15 cellular contexts compared by ENCODE assay signal in genomic region chr3:39409514-39410136, GRCh38. TPM values are rescaled to one million over a fixed set of nuclear protein-coding genes. Genes with fewer than 3 reads are reported as not detected.
DNase-seq lines count a peak whose midpoint lies in the region; ATAC-seq, FAIRE-seq and TF ChIP-seq lines count a peak whose summit lies in the region.
"Had no signal": no experiment of that assay in that cellular context is flagged by ENCODE, and none has a peak within 500 bp of the region (broad histone marks: within the 10 kb centered on the region; RNA-seq: fewer than 3 reads in every experiment).

No MANE protein-coding gene starts in this region.

- H2AFZ ChIP-seq in K562 (ENCODE audit: low read depth, low read length) (no peak overlapping the region), osteoblast (ENCODE audit: low read length) (no peak overlapping the region)

- no peak for TF ChIP-seq EP300 in K562 (IDR thresholded peaks at IDR 0.05; ENCODE audit: low read length)

- CTCF ChIA-PET in K562 (lab: Yijun Ruan, JAX; ENCODE audit: low intra/inter-chr PET ratio): no interaction called here

- no TSS peak for BruUV-seq in K562 (replicated peaks; lab: Mats Ljungman, UMichigan)

- H3K27ac Mint-ChIP-seq in T-helper 1 cell treated with Interleukin-12 subunit alpha and Interleukin-12 subunit beta and Interleukin-4 antibody, amounts not matched to agents 30 μg/mL and 1 μg/mL, for 36 hours: no peak overlapping the region

- peak overlapping the region; percentile 98 for H3K4me3 ChIP-seq in NB4 (ENCODE audit: low read depth, low read length)
- H3K4me3 ChIP-seq in K562: peak overlapping the region; percentile 1; the same call in 1 of the 2 replicates
- H3K4me3 ChIP-seq in osteoblast (ENCODE audit: insufficient read depth, low read length): no peak overlapping the region
- H3K4me3 ChIP-seq in tibial artery: no peak overlapping the region
- H3K4me3 ChIP-seq: gastroesophageal sphincter, lung, right atrium auricular region had no signal

- H3K27me3 Mint-ChIP-seq in T-helper 1 cell treated with Interleukin-12 subunit alpha and Interleukin-12 subunit beta and Interleukin-4 antibody, amounts not matched to agents 30 μg/mL and 1 μg/mL, for 36 hours (ENCODE audit: low read depth): no peaks in the 10 kb centered on the region

- no peak for TF ChIP-seq POLR2A in NB4 (IDR thresholded peaks at IDR 0.05; ENCODE audit: extremely low read depth, insufficient read length)
- peak; percentile 52; the same call in 1 of the 2 replicates for TF ChIP-seq POLR2A in K562 (conservative IDR thresholded peaks at IDR 0.05)

- DNase-seq in T-helper 1 cell (no peak), NB4 (ENCODE audit: low read depth) (no peak), K562 (ENCODE audit: extremely low read depth in 1 of 4, low spot score in 3 of 4) (no peak), osteoblast (ENCODE audit: insufficient read length, low spot score, missing footprints) (peak; percentile 44), tibial artery (no peak), NCI-H1930 (lab: John Stamatoyannopoulos, UW) (no peak), A172 (ENCODE audit: low spot score) (no peak)
- DNase-seq: NCI-H2081 had no signal

- H3K9me3 Mint-ChIP-seq in T-helper 1 cell treated with Interleukin-12 subunit alpha and Interleukin-12 subunit beta and Interleukin-4 antibody, amounts not matched to agents 30 μg/mL and 1 μg/mL, for 36 hours: no peaks in the 10 kb centered on the region

- peak overlapping the region; percentile 84 to 94 for H3K9ac ChIP-seq in K562 (ENCODE audit: insufficient read depth in 1 of 2, low read depth in 2 of 2, low read length in 2 of 2)

- H3K4me2 ChIP-seq in K562 (ENCODE audit: insufficient read depth, low read length): peak overlapping the region; percentile 56; the same call in 1 of the 2 replicates
- H3K4me2 ChIP-seq in osteoblast (ENCODE audit: insufficient read depth, low read length): peak overlapping the region; percentile 56

- H3K27me3 ChIP-seq in K562 (ENCODE audit: control insufficient read depth in 2 of 2, insufficient read depth in 2 of 2, low read length in 2 of 2) (no peaks in the 10 kb centered on the region), osteoblast (ENCODE audit: insufficient read depth, low read length) (no peaks in the 10 kb centered on the region), tibial artery (no peaks in the 10 kb centered on the region)
- H3K27me3 ChIP-seq: gastroesophageal sphincter, right atrium auricular region had no signal

- H3K4me3 Mint-ChIP-seq in T-helper 1 cell treated with Interleukin-12 subunit alpha and Interleukin-12 subunit beta and Interleukin-4 antibody, amounts not matched to agents 30 μg/mL and 1 μg/mL, for 36 hours: peak overlapping the region; percentile 44

- in situ Hi-C loops in K562 (cut with MboI): loop anchor here (10.0 to 25.0 kb wide), 2 partner anchors 895 to 1053 kb away; partner anchors contain the start of genes EIF1B and RPL14

- peaks cover 59% of the 10 kb centered on the region for H3K36me3 Mint-ChIP-seq in T-helper 1 cell treated with Interleukin-12 subunit alpha and Interleukin-12 subunit beta and Interleukin-4 antibody, amounts not matched to agents 30 μg/mL and 1 μg/mL, for 36 hours (ENCODE audit: low read depth)

- H3K4me1 Mint-ChIP-seq in T-helper 1 cell treated with Interleukin-12 subunit alpha and Interleukin-12 subunit beta and Interleukin-4 antibody, amounts not matched to agents 30 μg/mL and 1 μg/mL, for 36 hours (ENCODE audit: low read depth): peaks cover 34% of the 10 kb centered on the region

- POLR2A ChIA-PET in K562 (lab: Yijun Ruan, JAX): interaction anchor here (0.6 to 5.9 kb wide), 7 partner anchors 14 to 119 kb away, joined by 3 to 45 read pairs (median 3); no protein-coding TSS in a partner anchor

- H3K27ac ChIP-seq in K562 (ENCODE audit: extremely low read depth, low read depth, low read length) (peak overlapping the region; percentile 50), osteoblast (ENCODE audit: low read depth, low read length) (peak overlapping the region; percentile 19), tibial artery (no peak overlapping the region)
- H3K27ac ChIP-seq: gastroesophageal sphincter, right atrium auricular region had no signal

- intact Hi-C loops in K562 (cut with micrococcal nuclease) (loop anchor here (5.0 to 10.0 kb wide), 3 partner anchors 33 to 895 kb away; partner anchors contain the start of gene EIF1B), tibial artery (cut with DNase I; ENCODE audit: low total_unique reads) (no loop called here)

- TF ChIP-seq CTCF in NB4 (IDR thresholded peaks at IDR 0.05; ENCODE audit: low read depth, low read length) (no peak), K562 (IDR thresholded peaks at IDR 0.05 in 2 of 3, conservative IDR thresholded peaks at IDR 0.05 in 1 of 3; ENCODE audit: insufficient read depth in 2 of 3, low read depth in 1 of 3, low read length in 3 of 3) (no peak), osteoblast (IDR thresholded peaks at IDR 0.05; ENCODE audit: extremely low read depth, low read depth, low read length) (no peak), tibial artery (IDR thresholded peaks at IDR 0.05) (no peak)

- no peaks in the 10 kb centered on the region for H3K9me1 ChIP-seq in K562 (ENCODE audit: control insufficient read depth, insufficient read depth, low read length)

- peaks cover 18 to 29% of the 10 kb centered on the region in 2 experiments; a peak in 4 of 5 replicates for H3K4me1 ChIP-seq in K562 (replicated peaks in 1 of 2; ENCODE audit: control insufficient read depth in 2 of 2, insufficient read depth in 2 of 2, low read length in 2 of 2)
- H3K4me1 ChIP-seq in osteoblast (ENCODE audit: insufficient read depth, low read length): peaks cover 31% of the 10 kb centered on the region
- peaks cover 0 to 27% (median 16%) of the 10 kb centered on the region in 4 donors for H3K4me1 ChIP-seq in tibial artery

- peaks cover 62% of the 10 kb centered on the region for H3K79me2 ChIP-seq in K562 (ENCODE audit: control insufficient read depth, insufficient read depth, low read length)
- peaks cover 41% of the 10 kb centered on the region for H3K79me2 ChIP-seq in osteoblast (ENCODE audit: insufficient read depth, low read length)

- no peak for TF ChIP-seq RAD21 in K562 (CRISPR knock-in tag; conservative IDR thresholded peaks at IDR 0.05 in 1 of 2, IDR thresholded peaks at IDR 0.05 in 1 of 2)

- H4K20me1 ChIP-seq in K562 (replicated peaks; ENCODE audit: control insufficient read depth, insufficient read depth, low read length) (peaks cover 43% of the 10 kb centered on the region), osteoblast (ENCODE audit: insufficient read depth, low read length) (peaks cover 41% of the 10 kb centered on the region)

- no peak for FAIRE-seq in K562 (lab: Jason Lieb, UNC)
- FAIRE-seq: A204.1 had no signal

- no peak for ATAC-seq in K562
- ATAC-seq: gastroesophageal sphincter had no signal

- 78% methylated on average over 7 of the region's 7 CpGs for WGBS in K562 (ENCODE audit: insufficient coverage, low coverage, missing lambda C conversion rate)

- H3K9me3 ChIP-seq in K562 (replicated peaks; ENCODE audit: control insufficient read depth, insufficient read depth, low read depth, low read length): no peaks in the 10 kb centered on the region
- H3K9me3 ChIP-seq in osteoblast (ENCODE audit: low read depth, low read length): no peaks in the 10 kb centered on the region
- H3K9me3 ChIP-seq in tibial artery: no peaks in the 10 kb centered on the region
- H3K9me3 ChIP-seq: gastroesophageal sphincter, right atrium auricular region had no signal

- H3K36me3 ChIP-seq in K562 (ENCODE audit: control insufficient read depth, insufficient read depth, low read length) (peaks cover 74% of the 10 kb centered on the region), osteoblast (ENCODE audit: insufficient read depth, low read length) (peaks cover 65% of the 10 kb centered on the region), tibial artery (peaks cover 47 to 64% (median 53%) of the 10 kb centered on the region in 3 donors)

RNA-seq across cellular contexts. Expression of gene RPSA, which starts 3.1 kb away (rescaled TPM):
- 667 and 738 TPM in 2 replicates for total RNA-seq in K562 (2011; cell fraction: chromatin; rRNA removed; ENCODE audit: low replicate concordance)
- 932 and 1,080 TPM in 2 replicates for total RNA-seq in K562 (2011; cell fraction: nucleolus; rRNA removed)
- total RNA-seq in K562 (2011; cell fraction: nucleoplasm; rRNA removed): 1,386 and 2,499 TPM in 2 replicates
- total RNA-seq in K562 (2014; rRNA removed): 2,954 and 3,368 TPM in 2 replicates
- total RNA-seq in K562 (2014; rRNA removed; fragmentation: Illumina TruSeq; extraction: Trizol): 2,627 and 2,725 TPM in 2 replicates
- total RNA-seq in K562 (2015; rRNA removed; fragmentation: Illumina TruSeq; extraction: Trizol): 2,157 and 2,290 TPM in 2 replicates
- 2,714 and 2,919 TPM in 2 replicates for total RNA-seq in K562 (2021)
- polyA plus RNA-seq in K562 (2011; rRNA removed): 4,272 and 5,659 TPM in 2 replicates
- polyA plus RNA-seq in K562 (2011; cell fraction: cytosol; rRNA removed): 6,070 and 7,346 TPM in 2 replicates
- 1,863 and 2,598 TPM in 2 replicates for polyA plus RNA-seq in K562 (2011; cell fraction: nucleus; rRNA removed)
- 2,505 and 3,684 TPM in 2 replicates for polyA plus RNA-seq in K562 (2012)
- polyA plus RNA-seq in K562 (2014; fragmentation: Illumina TruSeq; extraction: Trizol): 3,113 and 3,517 TPM in 2 replicates
- polyA plus RNA-seq in K562 (2014; fragmentation: Nextera tagmentation; extraction: Ambion mirVana): 1,000 to 10,000 TPM; 2,672 to 2,730 TPM
- polyA plus RNA-seq in K562 (2014; rRNA removed): 3,291 and 3,996 TPM in 2 replicates
- polyA minus RNA-seq in K562 (2011; rRNA and poly(A)+ RNA removed): 2,013 and 2,369 TPM in 2 replicates
- 890 and 971 TPM in 2 replicates for polyA minus RNA-seq in K562 (2011; cell fraction: cytosol; rRNA and poly(A)+ RNA removed)
- polyA minus RNA-seq in K562 (2011; cell fraction: nucleus; rRNA and poly(A)+ RNA removed): 389 and 699 TPM in 2 replicates
- total RNA-seq in osteoblast: 1,028 and 1,154 TPM in 2 replicates
- total RNA-seq in A172 (2014; rRNA removed; shearing (Covaris generic)): 1,184 and 1,533 TPM in 2 replicates

RNA-seq across cellular contexts. Expression of gene SLC25A38, which starts 26.5 kb away (rescaled TPM):
- 16.1 and 20.6 TPM in 2 replicates for total RNA-seq in K562 (2011; cell fraction: chromatin; rRNA removed; ENCODE audit: low replicate concordance)
- total RNA-seq in K562 (2011; cell fraction: nucleolus; rRNA removed): 19.9 and 21.8 TPM in 2 replicates
- total RNA-seq in K562 (2011; cell fraction: nucleoplasm; rRNA removed): 17.0 and 18.6 TPM in 2 replicates
- 26.9 and 33.1 TPM in 2 replicates for total RNA-seq in K562 (2014; rRNA removed)
- total RNA-seq in K562 (2014; rRNA removed; fragmentation: Illumina TruSeq; extraction: Trizol): 26.6 and 28.6 TPM in 2 replicates
- total RNA-seq in K562 (2015; rRNA removed; fragmentation: Illumina TruSeq; extraction: Trizol): 30.6 and 31.8 TPM in 2 replicates
- 37.5 and 39.5 TPM in 2 replicates for total RNA-seq in K562 (2021)
- 50.9 and 51.1 TPM in 2 replicates for polyA plus RNA-seq in K562 (2011; rRNA removed)
- 49.2 and 60.7 TPM in 2 replicates for polyA plus RNA-seq in K562 (2011; cell fraction: cytosol; rRNA removed)
- polyA plus RNA-seq in K562 (2011; cell fraction: nucleus; rRNA removed): 56.5 and 63.0 TPM in 2 replicates
- polyA plus RNA-seq in K562 (2012): 33.9 and 36.0 TPM in 2 replicates
- polyA plus RNA-seq in K562 (2014; fragmentation: Illumina TruSeq; extraction: Trizol): 38.3 and 39.1 TPM in 2 replicates
- 10 to 100 TPM; 13.5 to 16.5 TPM for polyA plus RNA-seq in K562 (2014; fragmentation: Nextera tagmentation; extraction: Ambion mirVana)
- polyA plus RNA-seq in K562 (2014; rRNA removed): 44.0 and 48.2 TPM in 2 replicates
- 38.9 and 43.8 TPM in 2 replicates for polyA minus RNA-seq in K562 (2011; rRNA and poly(A)+ RNA removed)
- polyA minus RNA-seq in K562 (2011; cell fraction: cytosol; rRNA and poly(A)+ RNA removed): 23.8 and 29.4 TPM in 2 replicates
- polyA minus RNA-seq in K562 (2011; cell fraction: nucleus; rRNA and poly(A)+ RNA removed): 11.4 and 19.7 TPM in 2 replicates
- 28.2 and 29.2 TPM in 2 replicates for total RNA-seq in osteoblast
- 15.6 and 30.3 TPM in 2 replicates for total RNA-seq in A172 (2014; rRNA removed; shearing (Covaris generic))

RNA-seq across cellular contexts. Expression of gene MOBP, which starts 57.9 kb away (rescaled TPM):
- not detected in 2 replicates for total RNA-seq in K562 (2011; cell fraction: chromatin; rRNA removed; ENCODE audit: low replicate concordance)
- not detected in 2 replicates for total RNA-seq in K562 (2011; cell fraction: nucleolus; rRNA removed)
- not detected in 2 replicates for total RNA-seq in K562 (2011; cell fraction: nucleoplasm; rRNA removed)
- total RNA-seq in K562 (2014; rRNA removed): not detected in 2 replicates
- total RNA-seq in K562 (2014; rRNA removed; fragmentation: Illumina TruSeq; extraction: Trizol): 0.06 and 0.11 TPM in 2 replicates
- 0.04 TPM in 1 of 2 replicates, not detected in the other for total RNA-seq in K562 (2015; rRNA removed; fragmentation: Illumina TruSeq; extraction: Trizol)
- 0.13 and 0.33 TPM in 2 replicates for total RNA-seq in K562 (2021)
- 0.04 TPM in 1 of 2 replicates, not detected in the other for polyA plus RNA-seq in K562 (2011; rRNA removed)
- 0.01 TPM in 1 of 2 replicates, not detected in the other for polyA plus RNA-seq in K562 (2011; cell fraction: cytosol; rRNA removed)
- 0.04 TPM in 2 replicates for polyA plus RNA-seq in K562 (2011; cell fraction: nucleus; rRNA removed)
- polyA plus RNA-seq in K562 (2012): 0.05 and 0.25 TPM in 2 replicates
- 0.09 and 0.15 TPM in 2 replicates for polyA plus RNA-seq in K562 (2014; fragmentation: Illumina TruSeq; extraction: Trizol)
- under 1 TPM in 1 of 2 experiments, not detected in 1; 0.10 TPM for polyA plus RNA-seq in K562 (2014; fragmentation: Nextera tagmentation; extraction: Ambion mirVana)
- polyA plus RNA-seq in K562 (2014; rRNA removed): 0.25 TPM in 1 of 2 replicates, not detected in the other
- polyA minus RNA-seq in K562 (2011; rRNA and poly(A)+ RNA removed): 0.12 TPM in 1 of 2 replicates, not detected in the other
- polyA minus RNA-seq in K562 (2011; cell fraction: cytosol; rRNA and poly(A)+ RNA removed): not detected in 2 replicates
- polyA minus RNA-seq in K562 (2011; cell fraction: nucleus; rRNA and poly(A)+ RNA removed): under 0.01 and 0.11 TPM in 2 replicates
- not detected in 2 replicates for total RNA-seq in osteoblast
- not detected in 2 replicates for total RNA-seq in A172 (2014; rRNA removed; shearing (Covaris generic))
- total RNA-seq: G401, RPMI7951 had no signal

Comparison
In these comparisons a context has a peak if more than half of its experiments do, and no peak if none do; other contexts are left out.
1. H3K4me3 ChIP-seq: peak in NB4 (single experiment) and K562 (single experiment); none in osteoblast (single experiment) and tibial artery (0 of 2).
2. H3K27ac ChIP-seq: peak in K562 (single experiment) and osteoblast (single experiment); none in tibial artery (0 of 2).